1 cellular context compared by ENCODE assay signal in the genomic region with DNA sequence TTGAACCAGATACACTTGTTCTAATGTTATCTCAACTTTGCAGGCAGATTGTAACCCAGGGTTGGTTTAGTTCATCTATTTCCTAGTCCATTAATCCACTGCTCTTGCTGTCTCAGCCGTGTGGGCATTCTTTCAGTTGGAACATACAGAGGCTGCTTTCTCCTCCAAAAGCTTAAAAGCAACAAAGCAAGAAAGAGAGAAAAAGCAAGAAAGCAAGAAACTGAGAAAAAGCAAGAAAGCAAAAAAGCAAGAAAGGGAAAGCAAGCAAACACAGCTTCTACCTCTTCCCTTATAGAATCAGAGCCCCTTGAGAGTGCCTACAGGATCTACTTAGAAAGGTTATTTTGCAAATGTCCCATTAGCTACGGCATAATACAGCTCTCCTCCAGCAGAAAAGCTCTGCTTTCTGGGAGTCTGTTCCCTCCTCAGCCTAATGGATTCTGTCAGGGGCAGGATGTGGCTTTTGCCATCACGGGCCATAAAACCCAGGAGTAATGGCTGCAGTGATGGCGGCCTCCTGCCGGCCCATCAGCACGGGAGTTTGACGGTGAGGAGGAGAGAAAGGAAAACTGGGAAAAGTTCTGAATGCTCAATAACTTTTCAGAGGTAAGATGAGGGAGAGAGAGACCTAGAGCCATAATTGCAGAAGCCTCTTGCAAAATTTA.
TF ChIP-seq lines count a peak whose summit lies in the region.

No MANE protein-coding gene starts in this region.

TF ChIP-seq in K562, 482 proteins besides CTCF, POLR2A, EP300 and RAD21 (continued from another document and continues in another):
- TF ChIP-seq, protein P1, sequence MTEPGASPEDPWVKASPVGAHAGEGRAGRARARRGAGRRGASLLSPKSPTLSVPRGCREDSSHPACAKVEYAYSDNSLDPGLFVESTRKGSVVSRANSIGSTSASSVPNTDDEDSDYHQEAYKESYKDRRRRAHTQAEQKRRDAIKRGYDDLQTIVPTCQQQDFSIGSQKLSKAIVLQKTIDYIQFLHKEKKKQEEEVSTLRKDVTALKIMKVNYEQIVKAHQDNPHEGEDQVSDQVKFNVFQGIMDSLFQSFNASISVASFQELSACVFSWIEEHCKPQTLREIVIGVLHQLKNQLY (CRISPR knock-in tag; conservative IDR thresholded peaks at IDR 0.05), result no peak
- TF ChIP-seq SMARCE1 (IDR thresholded peaks at IDR 0.05) (0 out of 2 replicates have a peak, but pooled peaks have one; percentile 52), ZKSCAN8 (CRISPR knock-in tag; IDR thresholded peaks at IDR 0.05) (0 out of 2 replicates have a peak, but pooled peaks have one; percentile 29), NFIX (CRISPR knock-in tag; IDR thresholded peaks at IDR 0.05; ENCODE audit: low read depth) (no peak), PHTF2 (CRISPR knock-in tag; IDR thresholded peaks at IDR 0.05) (no peak), E2F3 (CRISPR knock-in tag; IDR thresholded peaks at IDR 0.05) (0 out of 2 replicates have a peak, but pooled peaks have one; percentile 18), RBM14 (IDR thresholded peaks at IDR 0.05; ENCODE audit: borderline replicate concordance, insufficient read depth, low read depth, low read length) (no peak), ESRRB (CRISPR knock-in tag; IDR thresholded peaks at IDR 0.05; ENCODE audit: borderline replicate concordance) (no peak), CBX5 (IDR thresholded peaks at IDR 0.05; ENCODE audit: borderline replicate concordance, low read depth) (no peak), NFATC3 (IDR thresholded peaks at IDR 0.05) (no peak), MBD2 (IDR thresholded peaks at IDR 0.05; ENCODE audit: borderline replicate concordance, low read depth) (peak; percentile 47; the same call in 1 of the 2 replicates), RCOR1 (IDR thresholded peaks at IDR 0.05; ENCODE audit: borderline replicate concordance in 1 of 2, low read depth in 2 of 2, low read length in 2 of 2) (0 out of 4 replicates have a peak, but pooled peaks of 1 of the 2 experiments have one; percentile 68), ZNF830 (CRISPR knock-in tag; IDR thresholded peaks at IDR 0.05) (no peak), ZNF696 (CRISPR knock-in tag; conservative IDR thresholded peaks at IDR 0.05) (no peak), ZNF133 (CRISPR knock-in tag; IDR thresholded peaks at IDR 0.05) (no peak), RBM17 (IDR thresholded peaks at IDR 0.05; ENCODE audit: borderline replicate concordance, low read depth, low read length) (no peak), ARHGAP35 (IDR thresholded peaks at IDR 0.05; ENCODE audit: partially characterized antibody) (no peak), FOXK2 (conservative IDR thresholded peaks at IDR 0.05 in 1 of 2, IDR thresholded peaks at IDR 0.05 in 1 of 2; ENCODE audit: low read depth in 2 of 2) (no peak), ZNF589 (CRISPR knock-in tag; IDR thresholded peaks at IDR 0.05; ENCODE audit: low read depth) (no peak; the same call in 1 of the 2 replicates), ETV5 (CRISPR knock-in tag; IDR thresholded peaks at IDR 0.05; ENCODE audit: low read depth) (peak; percentile 73), THRAP3 (IDR thresholded peaks at IDR 0.05; ENCODE audit: borderline replicate concordance) (peak; percentile 91; the same call in 1 of the 2 replicates), ZNF717 (CRISPR knock-in tag; IDR thresholded peaks at IDR 0.05) (no peak), RBM22 (IDR thresholded peaks at IDR 0.05; ENCODE audit: low read depth, low read length, poor library complexity, severe bottlenecking) (no peak), NONO (IDR thresholded peaks at IDR 0.05; ENCODE audit: low read depth in 2 of 2, low read length in 1 of 2) (no peak; a peak in 1 of 4 replicates), NFE2L1 (tag; IDR thresholded peaks at IDR 0.05; ENCODE audit: borderline replicate concordance, low read depth) (no peak), TCFL5 (CRISPR knock-in tag; conservative IDR thresholded peaks at IDR 0.05) (peak; percentile 33; the same call in 1 of the 2 replicates), ZC3H4 (CRISPR knock-in tag; IDR thresholded peaks at IDR 0.05; ENCODE audit: borderline replicate concordance) (no peak), SLC30A9 (CRISPR knock-in tag; IDR thresholded peaks at IDR 0.05) (no peak), ZSCAN32 (CRISPR knock-in tag; IDR thresholded peaks at IDR 0.05) (no peak), ZNF561 (CRISPR knock-in tag; conservative IDR thresholded peaks at IDR 0.05) (no peak), ZNF76 (CRISPR knock-in tag; IDR thresholded peaks at IDR 0.05; ENCODE audit: borderline replicate concordance) (no peak), PPARD (CRISPR knock-in tag; IDR thresholded peaks at IDR 0.05) (no peak), ZZZ3 (IDR thresholded peaks at IDR 0.05) (no peak), POLR3A (IDR thresholded peaks at IDR 0.05; ENCODE audit: borderline replicate concordance, extremely low read depth, insufficient read depth, insufficient read length) (no peak), RB1 (IDR thresholded peaks at IDR 0.05; ENCODE audit: low read depth) (no peak), MEIS2 (IDR thresholded peaks at IDR 0.05; ENCODE audit: partially characterized antibody) (peak; percentile 61)
- TF ChIP-seq, protein P2, sequence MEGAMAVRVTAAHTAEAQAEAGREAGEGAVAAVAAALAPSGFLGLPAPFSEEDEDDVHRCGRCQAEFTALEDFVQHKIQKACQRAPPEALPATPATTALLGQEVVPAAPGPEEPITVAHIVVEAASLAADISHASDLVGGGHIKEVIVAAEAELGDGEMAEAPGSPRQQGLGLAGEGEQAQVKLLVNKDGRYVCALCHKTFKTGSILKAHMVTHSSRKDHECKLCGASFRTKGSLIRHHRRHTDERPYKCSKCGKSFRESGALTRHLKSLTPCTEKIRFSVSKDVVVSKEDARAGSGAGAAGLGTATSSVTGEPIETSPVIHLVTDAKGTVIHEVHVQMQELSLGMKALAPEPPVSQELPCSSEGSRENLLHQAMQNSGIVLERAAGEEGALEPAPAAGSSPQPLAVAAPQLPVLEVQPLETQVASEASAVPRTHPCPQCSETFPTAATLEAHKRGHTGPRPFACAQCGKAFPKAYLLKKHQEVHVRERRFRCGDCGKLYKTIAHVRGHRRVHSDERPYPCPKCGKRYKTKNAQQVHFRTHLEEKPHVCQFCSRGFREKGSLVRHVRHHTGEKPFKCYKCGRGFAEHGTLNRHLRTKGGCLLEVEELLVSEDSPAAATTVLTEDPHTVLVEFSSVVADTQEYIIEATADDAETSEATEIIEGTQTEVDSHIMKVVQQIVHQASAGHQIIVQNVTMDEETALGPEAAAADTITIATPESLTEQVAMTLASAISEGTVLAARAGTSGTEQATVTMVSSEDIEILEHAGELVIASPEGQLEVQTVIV (CRISPR knock-in tag; IDR thresholded peaks at IDR 0.05; ENCODE audit: borderline replicate concordance), result no peak; the same call in 1 of the 2 replicates
- TF ChIP-seq, protein P3, sequence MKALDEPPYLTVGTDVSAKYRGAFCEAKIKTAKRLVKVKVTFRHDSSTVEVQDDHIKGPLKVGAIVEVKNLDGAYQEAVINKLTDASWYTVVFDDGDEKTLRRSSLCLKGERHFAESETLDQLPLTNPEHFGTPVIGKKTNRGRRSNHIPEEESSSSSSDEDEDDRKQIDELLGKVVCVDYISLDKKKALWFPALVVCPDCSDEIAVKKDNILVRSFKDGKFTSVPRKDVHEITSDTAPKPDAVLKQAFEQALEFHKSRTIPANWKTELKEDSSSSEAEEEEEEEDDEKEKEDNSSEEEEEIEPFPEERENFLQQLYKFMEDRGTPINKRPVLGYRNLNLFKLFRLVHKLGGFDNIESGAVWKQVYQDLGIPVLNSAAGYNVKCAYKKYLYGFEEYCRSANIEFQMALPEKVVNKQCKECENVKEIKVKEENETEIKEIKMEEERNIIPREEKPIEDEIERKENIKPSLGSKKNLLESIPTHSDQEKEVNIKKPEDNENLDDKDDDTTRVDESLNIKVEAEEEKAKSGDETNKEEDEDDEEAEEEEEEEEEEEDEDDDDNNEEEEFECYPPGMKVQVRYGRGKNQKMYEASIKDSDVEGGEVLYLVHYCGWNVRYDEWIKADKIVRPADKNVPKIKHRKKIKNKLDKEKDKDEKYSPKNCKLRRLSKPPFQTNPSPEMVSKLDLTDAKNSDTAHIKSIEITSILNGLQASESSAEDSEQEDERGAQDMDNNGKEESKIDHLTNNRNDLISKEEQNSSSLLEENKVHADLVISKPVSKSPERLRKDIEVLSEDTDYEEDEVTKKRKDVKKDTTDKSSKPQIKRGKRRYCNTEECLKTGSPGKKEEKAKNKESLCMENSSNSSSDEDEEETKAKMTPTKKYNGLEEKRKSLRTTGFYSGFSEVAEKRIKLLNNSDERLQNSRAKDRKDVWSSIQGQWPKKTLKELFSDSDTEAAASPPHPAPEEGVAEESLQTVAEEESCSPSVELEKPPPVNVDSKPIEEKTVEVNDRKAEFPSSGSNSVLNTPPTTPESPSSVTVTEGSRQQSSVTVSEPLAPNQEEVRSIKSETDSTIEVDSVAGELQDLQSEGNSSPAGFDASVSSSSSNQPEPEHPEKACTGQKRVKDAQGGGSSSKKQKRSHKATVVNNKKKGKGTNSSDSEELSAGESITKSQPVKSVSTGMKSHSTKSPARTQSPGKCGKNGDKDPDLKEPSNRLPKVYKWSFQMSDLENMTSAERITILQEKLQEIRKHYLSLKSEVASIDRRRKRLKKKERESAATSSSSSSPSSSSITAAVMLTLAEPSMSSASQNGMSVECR (CRISPR knock-in tag; IDR thresholded peaks at IDR 0.05), result no peak
- TF ChIP-seq, protein P4, sequence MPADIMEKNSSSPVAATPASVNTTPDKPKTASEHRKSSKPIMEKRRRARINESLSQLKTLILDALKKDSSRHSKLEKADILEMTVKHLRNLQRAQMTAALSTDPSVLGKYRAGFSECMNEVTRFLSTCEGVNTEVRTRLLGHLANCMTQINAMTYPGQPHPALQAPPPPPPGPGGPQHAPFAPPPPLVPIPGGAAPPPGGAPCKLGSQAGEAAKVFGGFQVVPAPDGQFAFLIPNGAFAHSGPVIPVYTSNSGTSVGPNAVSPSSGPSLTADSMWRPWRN (IDR thresholded peaks at IDR 0.05; ENCODE audit: low read depth), result no peak
- TF ChIP-seq, protein P5, sequence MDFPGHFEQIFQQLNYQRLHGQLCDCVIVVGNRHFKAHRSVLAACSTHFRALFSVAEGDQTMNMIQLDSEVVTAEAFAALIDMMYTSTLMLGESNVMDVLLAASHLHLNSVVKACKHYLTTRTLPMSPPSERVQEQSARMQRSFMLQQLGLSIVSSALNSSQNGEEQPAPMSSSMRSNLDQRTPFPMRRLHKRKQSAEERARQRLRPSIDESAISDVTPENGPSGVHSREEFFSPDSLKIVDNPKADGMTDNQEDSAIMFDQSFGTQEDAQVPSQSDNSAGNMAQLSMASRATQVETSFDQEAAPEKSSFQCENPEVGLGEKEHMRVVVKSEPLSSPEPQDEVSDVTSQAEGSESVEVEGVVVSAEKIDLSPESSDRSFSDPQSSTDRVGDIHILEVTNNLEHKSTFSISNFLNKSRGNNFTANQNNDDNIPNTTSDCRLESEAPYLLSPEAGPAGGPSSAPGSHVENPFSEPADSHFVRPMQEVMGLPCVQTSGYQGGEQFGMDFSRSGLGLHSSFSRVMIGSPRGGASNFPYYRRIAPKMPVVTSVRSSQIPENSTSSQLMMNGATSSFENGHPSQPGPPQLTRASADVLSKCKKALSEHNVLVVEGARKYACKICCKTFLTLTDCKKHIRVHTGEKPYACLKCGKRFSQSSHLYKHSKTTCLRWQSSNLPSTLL (IDR thresholded peaks at IDR 0.05), result no peak
- TF ChIP-seq, protein P6, sequence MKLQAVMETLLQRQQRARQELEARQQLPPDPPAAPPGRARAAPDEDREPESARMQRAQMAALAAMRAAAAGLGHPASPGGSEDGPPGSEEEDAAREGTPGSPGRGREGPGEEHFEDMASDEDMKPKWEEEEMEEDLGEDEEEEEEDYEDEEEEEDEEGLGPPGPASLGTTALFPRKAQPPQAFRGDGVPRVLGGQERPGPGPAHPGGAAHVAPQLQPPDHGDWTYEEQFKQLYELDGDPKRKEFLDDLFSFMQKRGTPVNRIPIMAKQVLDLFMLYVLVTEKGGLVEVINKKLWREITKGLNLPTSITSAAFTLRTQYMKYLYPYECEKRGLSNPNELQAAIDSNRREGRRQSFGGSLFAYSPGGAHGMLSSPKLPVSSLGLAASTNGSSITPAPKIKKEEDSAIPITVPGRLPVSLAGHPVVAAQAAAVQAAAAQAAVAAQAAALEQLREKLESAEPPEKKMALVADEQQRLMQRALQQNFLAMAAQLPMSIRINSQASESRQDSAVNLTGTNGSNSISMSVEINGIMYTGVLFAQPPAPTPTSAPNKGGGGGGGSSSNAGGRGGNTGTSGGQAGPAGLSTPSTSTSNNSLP (IDR thresholded peaks at IDR 0.05; ENCODE audit: borderline replicate concordance, low read depth, low read length), result peak; percentile 88
- TF ChIP-seq, protein P7, sequence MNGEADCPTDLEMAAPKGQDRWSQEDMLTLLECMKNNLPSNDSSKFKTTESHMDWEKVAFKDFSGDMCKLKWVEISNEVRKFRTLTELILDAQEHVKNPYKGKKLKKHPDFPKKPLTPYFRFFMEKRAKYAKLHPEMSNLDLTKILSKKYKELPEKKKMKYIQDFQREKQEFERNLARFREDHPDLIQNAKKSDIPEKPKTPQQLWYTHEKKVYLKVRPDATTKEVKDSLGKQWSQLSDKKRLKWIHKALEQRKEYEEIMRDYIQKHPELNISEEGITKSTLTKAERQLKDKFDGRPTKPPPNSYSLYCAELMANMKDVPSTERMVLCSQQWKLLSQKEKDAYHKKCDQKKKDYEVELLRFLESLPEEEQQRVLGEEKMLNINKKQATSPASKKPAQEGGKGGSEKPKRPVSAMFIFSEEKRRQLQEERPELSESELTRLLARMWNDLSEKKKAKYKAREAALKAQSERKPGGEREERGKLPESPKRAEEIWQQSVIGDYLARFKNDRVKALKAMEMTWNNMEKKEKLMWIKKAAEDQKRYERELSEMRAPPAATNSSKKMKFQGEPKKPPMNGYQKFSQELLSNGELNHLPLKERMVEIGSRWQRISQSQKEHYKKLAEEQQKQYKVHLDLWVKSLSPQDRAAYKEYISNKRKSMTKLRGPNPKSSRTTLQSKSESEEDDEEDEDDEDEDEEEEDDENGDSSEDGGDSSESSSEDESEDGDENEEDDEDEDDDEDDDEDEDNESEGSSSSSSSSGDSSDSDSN (IDR thresholded peaks at IDR 0.05; ENCODE audit: borderline replicate concordance in 1 of 2, low read depth in 2 of 2, low read length in 2 of 2), result peak in 1 of 2 experiments; percentile 52; a peak in 2 of 4 replicates
- TF ChIP-seq, protein P8, sequence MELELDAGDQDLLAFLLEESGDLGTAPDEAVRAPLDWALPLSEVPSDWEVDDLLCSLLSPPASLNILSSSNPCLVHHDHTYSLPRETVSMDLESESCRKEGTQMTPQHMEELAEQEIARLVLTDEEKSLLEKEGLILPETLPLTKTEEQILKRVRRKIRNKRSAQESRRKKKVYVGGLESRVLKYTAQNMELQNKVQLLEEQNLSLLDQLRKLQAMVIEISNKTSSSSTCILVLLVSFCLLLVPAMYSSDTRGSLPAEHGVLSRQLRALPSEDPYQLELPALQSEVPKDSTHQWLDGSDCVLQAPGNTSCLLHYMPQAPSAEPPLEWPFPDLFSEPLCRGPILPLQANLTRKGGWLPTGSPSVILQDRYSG (tag; conservative IDR thresholded peaks at IDR 0.05; ENCODE audit: low read depth), result no peak
